18 cellular contexts compared by ENCODE assay signal in genomic region chr14:56423591-56423991, GRCh38.
DNase-seq lines count a peak whose midpoint lies in the region; TF ChIP-seq lines count a peak whose summit lies in the region.
"Had no signal": no experiment of that assay in that cellular context is flagged by ENCODE, and none has a peak within 500 bp of the region (broad histone marks: within the 10 kb centered on the region; RNA-seq: fewer than 3 reads in every experiment).

No MANE protein-coding gene starts in this region.

- H3K36me3 ChIP-seq in smooth muscle cell (ENCODE audit: low read depth) = no peaks in the 10 kb centered on the region
- H3K36me3 ChIP-seq: cardiac muscle cell, ovary had no signal

- no peak overlapping the region for H3K27ac Mint-ChIP-seq in activated T-cell treated with anti-CD3 and anti-CD28 coated beads, Interleukin-2, amount 50 U/mL, for 24 hours
- H3K27ac Mint-ChIP-seq: activated naive CD4-positive, alpha-beta T cell treated with anti-CD3 and anti-CD28 coated beads for 36 hours; stimulated activated naive CD8-positive, alpha-beta T cell treated with anti-CD3 and anti-CD28 coated beads, Interleukin-15, Interleukin-2, amounts not matched to agents 100 ng/mL and 50 ng/mL, for 24 hours had no signal

- no peaks in the 10 kb centered on the region for H3K9me3 Mint-ChIP-seq in activated T-cell treated with anti-CD3 and anti-CD28 coated beads, Interleukin-2, amount 50 U/mL, for 24 hours
- H3K9me3 Mint-ChIP-seq: activated naive CD4-positive, alpha-beta T cell treated with anti-CD3 and anti-CD28 coated beads for 36 hours; stimulated activated naive CD8-positive, alpha-beta T cell treated with anti-CD3 and anti-CD28 coated beads, Interleukin-15, Interleukin-2, amounts not matched to agents 100 ng/mL and 50 ng/mL, for 24 hours had no signal

- H3F3A ChIP-seq in smooth muscle cell (ENCODE audit: low read depth) = peaks cover 8% of the 10 kb centered on the region

- no peaks in the 10 kb centered on the region for H3K9me3 ChIP-seq in smooth muscle cell (replicated peaks; ENCODE audit: low read depth)
- H3K9me3 ChIP-seq: mucosa of descending colon, ovary had no signal

- H3K27me3 Mint-ChIP-seq in activated T-cell treated with anti-CD3 and anti-CD28 coated beads, Interleukin-2, amount 50 U/mL, for 24 hours = no peaks in the 10 kb centered on the region

- H3K79me2 ChIP-seq in smooth muscle cell (ENCODE audit: low read depth) = no peaks in the 10 kb centered on the region

- H2AFZ ChIP-seq in smooth muscle cell (ENCODE audit: low read depth) = peak overlapping the region; percentile 57

- WGBS in smooth muscle cell (ENCODE audit: low lambda C conversion rate) = 5% methylated on average over 3 of the region's 3 CpGs

- no peak overlapping the region for H3K9ac ChIP-seq in smooth muscle cell (ENCODE audit: low read depth)

- H3K4me2 ChIP-seq in smooth muscle cell = peak overlapping the region; percentile 67

- H4K20me1 ChIP-seq in smooth muscle cell (ENCODE audit: low read depth) = no peaks in the 10 kb centered on the region

- no peaks in the 10 kb centered on the region for H3K36me3 Mint-ChIP-seq in activated T-cell treated with anti-CD3 and anti-CD28 coated beads, Interleukin-2, amount 50 U/mL, for 24 hours (ENCODE audit: low read depth)

- H3K4me3 Mint-ChIP-seq in activated T-cell treated with anti-CD3 and anti-CD28 coated beads, Interleukin-2, amount 50 U/mL, for 24 hours = no peak overlapping the region
- H3K4me3 Mint-ChIP-seq: activated naive CD4-positive, alpha-beta T cell treated with anti-CD3 and anti-CD28 coated beads for 36 hours; stimulated activated naive CD8-positive, alpha-beta T cell treated with anti-CD3 and anti-CD28 coated beads, Interleukin-15, Interleukin-2, amounts not matched to agents 100 ng/mL and 50 ng/mL, for 24 hours had no signal

- H3K4me3 ChIP-seq in smooth muscle cell = no peak overlapping the region
- H3K4me3 ChIP-seq: cardiac muscle cell, mucosa of descending colon, ovary had no signal

- H3K4me1 Mint-ChIP-seq in activated T-cell treated with anti-CD3 and anti-CD28 coated beads, Interleukin-2, amount 50 U/mL, for 24 hours (ENCODE audit: low read depth) = no peaks in the 10 kb centered on the region

- intact Hi-C loops in posterior vena cava (cut with DNase I) = loop anchor here in 1 of 2 donors (10.0 kb wide), 2 partner anchors 79 to 719 kb away; no protein-coding TSS in a partner anchor

- TF ChIP-seq CTCF in VCaP (conservative IDR thresholded peaks at IDR 0.05) = no peak
- no peak for TF ChIP-seq CTCF in smooth muscle cell (IDR thresholded peaks at IDR 0.05; ENCODE audit: borderline replicate concordance, insufficient read depth, poor library complexity, severe bottlenecking)

- peaks cover 9% of the 10 kb centered on the region for H3K4me1 ChIP-seq in smooth muscle cell (ENCODE audit: low read depth)

- DNase-seq in DMS79 treated with DMSO at 0.1 percent for 48 hours (lab: John Stamatoyannopoulos, UW) = peak; percentile 48
- DNase-seq in DMS79 (lab: John Stamatoyannopoulos, UW) = no peak
- DNase-seq in fibroblast of the conjunctiva (ENCODE audit: low read depth) = peak; percentile 1
- DNase-seq in smooth muscle cell (lab: John Stamatoyannopoulos, UW; ENCODE audit: unreplicated experiment) = no peak
- no peak for DNase-seq in NCI-H2081 (lab: John Stamatoyannopoulos, UW)
- no peak for DNase-seq in activated T-cell treated with anti-CD3 and anti-CD28 coated beads, Interleukin-2, amount 50 U/mL, for 24 hours
- no peak for DNase-seq in posterior vena cava (ENCODE audit: low spot score)
- DNase-seq: 8988T; activated CD4-positive, CD25-positive, alpha-beta regulatory T cell; activated naive CD4-positive, alpha-beta T cell treated with anti-CD3 and anti-CD28 coated beads for 36 hours; mucosa of descending colon; MV-4-11; NCI-H82; ovary; RPMI8226 had no signal

- H3K27ac ChIP-seq in VCaP = peak overlapping the region; percentile 62
- H3K27ac ChIP-seq in smooth muscle cell (ENCODE audit: low read depth) = peak overlapping the region; percentile 2
- H3K27ac ChIP-seq: cardiac muscle cell, ovary had no signal

- no peaks in the 10 kb centered on the region for H3K27me3 ChIP-seq in smooth muscle cell (ENCODE audit: low read depth)
- H3K27me3 ChIP-seq: cardiac muscle cell, ovary had no signal

Comparison
In these comparisons a context has a peak if more than half of its experiments do, and no peak if none do; other contexts are left out.
1. DNase-seq: peak in DMS79 treated with DMSO at 0.1 percent for 48 hours (single experiment) and fibroblast of the conjunctiva (single experiment); none in DMS79 (single experiment), smooth muscle cell (single experiment), NCI-H2081 (0 of 2), activated T-cell treated with anti-CD3 and anti-CD28 coated beads, Interleukin-2, amount 50 U/mL, for 24 hours (single experiment) and posterior vena cava (single experiment).